In genomic region chr5:169279125-169279524, GRCh38 we compare ENCODE assay signal across 2 cellular contexts.
TF ChIP-seq lines count a peak whose summit lies in the region.

No MANE protein-coding gene starts in this region.

TF ChIP-seq in GM23338, 12 proteins besides CTCF, POLR2A, EP300 and RAD21 (continued from another document):
- TF ChIP-seq ETS1 (IDR thresholded peaks at IDR 0.05) (0 out of 2 replicates have a peak, but pooled peaks have one; percentile 28), EZH2 (IDR thresholded peaks at IDR 0.05; ENCODE audit: low read depth, unreplicated experiment) (no peak), STAT1 (IDR thresholded peaks at IDR 0.05; ENCODE audit: unreplicated experiment) (no peak)

TF ChIP-seq in H1, 55 proteins besides CTCF, POLR2A, EP300 and RAD21:
- TF ChIP-seq CHD7 (IDR thresholded peaks at IDR 0.05; ENCODE audit: insufficient replicate concordance, low read length), result no peak
- TF ChIP-seq CEBPB (IDR thresholded peaks at IDR 0.05; ENCODE audit: low read depth, low read length), result peak; percentile 93
- no peak for TF ChIP-seq JUN (IDR thresholded peaks at IDR 0.05; ENCODE audit: low read depth, low read length)
- no peak for TF ChIP-seq SP4 (IDR thresholded peaks at IDR 0.05; ENCODE audit: low read length)
- TF ChIP-seq TCF12 (IDR thresholded peaks at IDR 0.05; ENCODE audit: low read depth, low read length), result peak; percentile 49; the same call in 1 of the 2 replicates
- TF ChIP-seq SIRT6 (IDR thresholded peaks at IDR 0.05; ENCODE audit: low read length), result no peak
- TF ChIP-seq USF2 (IDR thresholded peaks at IDR 0.05; ENCODE audit: low read length), result no peak
- TF ChIP-seq HDAC6 (IDR thresholded peaks at IDR 0.05; ENCODE audit: low read depth, low read length), result no peak
- 0 out of 2 replicates have a peak, but pooled peaks have one; percentile 10 for TF ChIP-seq JUND (IDR thresholded peaks at IDR 0.05; ENCODE audit: low read length)
- TF ChIP-seq TAF1 (IDR thresholded peaks at IDR 0.05; ENCODE audit: low read depth, low read length), result no peak
